13 cellular contexts compared by ENCODE assay signal in the genomic region with DNA sequence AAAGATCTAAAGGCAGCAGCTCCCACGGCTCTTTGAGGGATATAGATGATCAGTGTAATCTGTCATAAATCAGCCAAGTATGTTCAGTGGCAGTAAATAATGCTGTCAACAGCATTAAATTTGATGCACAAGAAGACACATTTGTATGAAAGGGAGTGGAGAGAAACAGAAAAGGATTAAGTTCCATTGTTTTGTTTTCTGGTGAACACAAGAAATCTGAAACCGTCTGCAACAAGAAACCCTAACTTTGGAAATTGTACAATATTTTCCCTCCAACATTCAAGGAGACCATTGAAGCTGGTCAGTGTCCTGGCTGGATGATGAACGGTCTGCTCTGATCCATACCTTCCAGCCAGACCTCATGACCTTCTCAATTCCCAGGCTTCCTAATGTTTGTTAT. TPM values are rescaled to one million over a fixed set of nuclear protein-coding genes. Genes with fewer than 3 reads are reported as not detected.
A peak's percentile ranks its signal among the peaks of the same experiment; 100 is the strongest.
DNase-seq lines count a peak whose midpoint lies in the region; ATAC-seq and TF ChIP-seq lines count a peak whose summit lies in the region.
"Had no signal": no experiment of that assay in that cellular context is flagged by ENCODE, and none has a peak within 500 bp of the region (broad histone marks: within the 10 kb centered on the region; RNA-seq: fewer than 3 reads in every experiment).

No MANE protein-coding gene starts in this region.

- H3K27me3 Mint-ChIP-seq in activated CD8-positive, alpha-beta T cell treated with anti-CD3 and anti-CD28 coated beads for 36 hours = no peaks in the 10 kb centered on the region
- H3K27me3 Mint-ChIP-seq in activated CD8-positive, alpha-beta T cell treated with anti-CD3 and anti-CD28 coated beads, Interleukin-2, amount 10 ng/mL, durations not matched to agents 7 days and 5 days (ENCODE audit: low read depth) = peaks cover 5% of the 10 kb centered on the region
- no peaks in the 10 kb centered on the region for H3K27me3 Mint-ChIP-seq in naive thymus-derived CD4-positive, alpha-beta T cell
- H3K27me3 Mint-ChIP-seq in type B pancreatic cell = peaks cover 4% of the 10 kb centered on the region

- H3K4me1 ChIP-seq in mammary epithelial cell (ENCODE audit: insufficient read depth, low read length) = peaks cover 43% of the 10 kb centered on the region
- peaks cover 7 to 34% of the 10 kb centered on the region in 2 donors for H3K4me1 ChIP-seq in naive thymus-derived CD4-positive, alpha-beta T cell (ENCODE audit: control insufficient read depth in 2 of 2, insufficient read depth in 2 of 2, low read length in 2 of 2)

- no peaks in the 10 kb centered on the region for H3K36me3 Mint-ChIP-seq in activated CD8-positive, alpha-beta T cell treated with anti-CD3 and anti-CD28 coated beads for 36 hours (ENCODE audit: low read depth)
- H3K36me3 Mint-ChIP-seq in activated CD8-positive, alpha-beta T cell treated with anti-CD3 and anti-CD28 coated beads, Interleukin-2, amount 10 ng/mL, durations not matched to agents 7 days and 5 days (ENCODE audit: low read depth) = no peaks in the 10 kb centered on the region
- no peaks in the 10 kb centered on the region for H3K36me3 Mint-ChIP-seq in naive thymus-derived CD4-positive, alpha-beta T cell
- peaks cover 4% of the 10 kb centered on the region for H3K36me3 Mint-ChIP-seq in type B pancreatic cell
- no peaks in the 10 kb centered on the region for H3K36me3 Mint-ChIP-seq in activated naive CD4-positive, alpha-beta T cell treated with anti-CD3 and anti-CD28 coated beads, Interleukin-2, amount 50 U/mL, for 72 hours

- H3K4me1 Mint-ChIP-seq in activated CD8-positive, alpha-beta T cell treated with anti-CD3 and anti-CD28 coated beads for 36 hours (ENCODE audit: low read depth) = peaks cover 32% of the 10 kb centered on the region
- peaks cover 24% of the 10 kb centered on the region for H3K4me1 Mint-ChIP-seq in activated CD8-positive, alpha-beta T cell treated with anti-CD3 and anti-CD28 coated beads, Interleukin-2, amount 10 ng/mL, durations not matched to agents 7 days and 5 days (ENCODE audit: low read depth)
- peaks cover 17 to 70% (median 64%) of the 10 kb centered on the region in 7 donors for H3K4me1 Mint-ChIP-seq in naive thymus-derived CD4-positive, alpha-beta T cell
- H3K4me1 Mint-ChIP-seq in type B pancreatic cell (ENCODE audit: unreplicated experiment) = peaks cover 34% of the 10 kb centered on the region

- dilution Hi-C loops in mammary epithelial cell (cut with HindIII; ENCODE audit: low sequenced_read_pairs) = no loop called here

- H3K9ac ChIP-seq in mammary epithelial cell (ENCODE audit: insufficient read depth, low read length) = no peak overlapping the region

- DNase-seq in activated CD8-positive, alpha-beta T cell treated with anti-CD3 and anti-CD28 coated beads for 36 hours = no peak
- no peak for DNase-seq in activated CD8-positive, alpha-beta T cell treated with anti-CD3 and anti-CD28 coated beads, Interleukin-2, amount 10 ng/mL, durations not matched to agents 7 days and 5 days
- DNase-seq in mammary epithelial cell (no peak), type B pancreatic cell (ENCODE audit: extremely low spot score, unreplicated experiment) (no peak), GM20000 (ENCODE audit: low spot score) (no peak), AG08395 (ENCODE audit: low spot score) (no peak)
- no peak for DNase-seq in naive thymus-derived CD4-positive, alpha-beta T cell
- no peak for DNase-seq in activated naive CD4-positive, alpha-beta T cell treated with anti-CD3 and anti-CD28 coated beads, Interleukin-2, amount 50 U/mL, for 72 hours (ENCODE audit: low spot score in 2 of 2)
- DNase-seq: effector memory CD4-positive, alpha-beta T cell; NCI-H1092; OCI-M1 had no signal

- no peak overlapping the region for H3K4me3 Mint-ChIP-seq in activated CD8-positive, alpha-beta T cell treated with anti-CD3 and anti-CD28 coated beads for 36 hours
- no peak overlapping the region for H3K4me3 Mint-ChIP-seq in activated CD8-positive, alpha-beta T cell treated with anti-CD3 and anti-CD28 coated beads, Interleukin-2, amount 10 ng/mL, durations not matched to agents 7 days and 5 days
- H3K4me3 Mint-ChIP-seq in naive thymus-derived CD4-positive, alpha-beta T cell = peak overlapping the region in 5 of 10 donors; percentile 75 to 92 (median 81)
- H3K4me3 Mint-ChIP-seq in type B pancreatic cell = peak overlapping the region; percentile 80

- no peak for ATAC-seq in activated CD8-positive, alpha-beta T cell treated with anti-CD3 and anti-CD28 coated beads for 36 hours
- no peak for ATAC-seq in activated CD8-positive, alpha-beta T cell treated with anti-CD3 and anti-CD28 coated beads, Interleukin-2, amount 10 ng/mL, durations not matched to agents 7 days and 5 days
- ATAC-seq in naive thymus-derived CD4-positive, alpha-beta T cell = no peak
- ATAC-seq in activated naive CD4-positive, alpha-beta T cell treated with anti-CD3 and anti-CD28 coated beads, Interleukin-2, amount 50 U/mL, for 72 hours = no peak

- WGBS in mammary epithelial cell (ENCODE audit: low coverage, missing lambda C conversion rate) = 94% methylated on average over 3 of the region's 3 CpGs

- H4K20me1 ChIP-seq in mammary epithelial cell (ENCODE audit: insufficient read depth, low read length) = no peaks in the 10 kb centered on the region

- H3K79me2 ChIP-seq in mammary epithelial cell (ENCODE audit: insufficient read depth, low read length) = no peaks in the 10 kb centered on the region

- CTCF ChIA-PET in activated CD8-positive, alpha-beta T cell treated with anti-CD3 and anti-CD28 coated beads for 36 hours (lab: Charles Lee) = interaction anchor here (1.0 to 5.6 kb wide), 5 partner anchors 22 to 166 kb away, joined by 3 to 27 read pairs (median 3); a partner anchor contains a TSS
- CTCF ChIA-PET in activated CD8-positive, alpha-beta T cell treated with anti-CD3 and anti-CD28 coated beads, Interleukin-2, amount 10 ng/mL, durations not matched to agents 7 days and 5 days (lab: Charles Lee) = interaction anchor here (0.7 to 5.5 kb wide), 7 partner anchors 27 to 168 kb away, joined by 3 to 45 read pairs (median 4); a partner anchor contains a TSS
- CTCF ChIA-PET in mammary epithelial cell (lab: Charles Lee; ENCODE audit: low non-redundant PET) = no interaction called here
- CTCF ChIA-PET in naive thymus-derived CD4-positive, alpha-beta T cell (lab: Charles Lee) = interaction anchor here (0.6 to 0.7 kb wide), 2 partner anchors 27 to 57 kb away, joined by 3 to 4 read pairs; no protein-coding TSS in a partner anchor

- H3K27ac ChIP-seq in mammary epithelial cell (ENCODE audit: insufficient read depth, low read depth, low read length) = peak overlapping the region; percentile 50
- peak overlapping the region; percentile 56 for H3K27ac ChIP-seq in naive thymus-derived CD4-positive, alpha-beta T cell (ENCODE audit: low read depth, low read length)

- TF ChIP-seq CTCF in activated CD8-positive, alpha-beta T cell treated with anti-CD3 and anti-CD28 coated beads for 36 hours (IDR thresholded peaks at IDR 0.05) = no peak
- TF ChIP-seq CTCF in mammary epithelial cell (conservative IDR thresholded peaks at IDR 0.05 in 1 of 2, IDR thresholded peaks at IDR 0.05 in 1 of 2; ENCODE audit: extremely low read depth in 1 of 2, insufficient read depth in 1 of 2, low read depth in 1 of 2, low read length in 2 of 2) (no peak), type B pancreatic cell (conservative IDR thresholded peaks at IDR 0.05) (no peak), GM20000 (IDR thresholded peaks at IDR 0.05; ENCODE audit: extremely low read depth, missing control alignments) (no peak)

- peak overlapping the region; percentile 85 for H3K27ac Mint-ChIP-seq in activated CD8-positive, alpha-beta T cell treated with anti-CD3 and anti-CD28 coated beads for 36 hours
- H3K27ac Mint-ChIP-seq in activated CD8-positive, alpha-beta T cell treated with anti-CD3 and anti-CD28 coated beads, Interleukin-2, amount 10 ng/mL, durations not matched to agents 7 days and 5 days = no peak overlapping the region
- H3K27ac Mint-ChIP-seq in naive thymus-derived CD4-positive, alpha-beta T cell = peak overlapping the region in 7 of 9 donors; percentile 16 to 95 (median 89)
- H3K27ac Mint-ChIP-seq in type B pancreatic cell = peak overlapping the region; percentile 98
- peak overlapping the region in 1 of 2 donors; percentile 78 for H3K27ac Mint-ChIP-seq in activated naive CD4-positive, alpha-beta T cell treated with anti-CD3 and anti-CD28 coated beads, Interleukin-2, amount 50 U/mL, for 72 hours

- H2AFZ ChIP-seq in mammary epithelial cell (ENCODE audit: low read depth, low read length) = peak overlapping the region; percentile 91

- H3K27me3 ChIP-seq in mammary epithelial cell (ENCODE audit: insufficient read depth, low read length) = no peaks in the 10 kb centered on the region
- H3K27me3 ChIP-seq in naive thymus-derived CD4-positive, alpha-beta T cell (ENCODE audit: control insufficient read depth in 2 of 2, insufficient read depth in 2 of 2, low read length in 2 of 2) = no peaks in the 10 kb centered on the region

- peak overlapping the region; percentile 73 for H3K4me2 ChIP-seq in mammary epithelial cell (ENCODE audit: insufficient read depth, low read depth, low read length)

- H3K36me3 ChIP-seq in mammary epithelial cell (ENCODE audit: insufficient read depth, low read length) = no peaks in the 10 kb centered on the region
- no peaks in the 10 kb centered on the region for H3K36me3 ChIP-seq in naive thymus-derived CD4-positive, alpha-beta T cell (ENCODE audit: control insufficient read depth in 2 of 3, insufficient read depth in 3 of 3, low read length in 3 of 3)

- no peak overlapping the region for H3K4me3 ChIP-seq in mammary epithelial cell (replicated peaks in 1 of 3; ENCODE audit: insufficient read depth in 1 of 3, low read depth in 2 of 3, low read length in 3 of 3)
- no peak overlapping the region for H3K4me3 ChIP-seq in naive thymus-derived CD4-positive, alpha-beta T cell (ENCODE audit: low read length)

- POLR2A ChIA-PET in activated CD8-positive, alpha-beta T cell treated with anti-CD3 and anti-CD28 coated beads for 36 hours (lab: Charles Lee) = no interaction called here
- POLR2A ChIA-PET in activated CD8-positive, alpha-beta T cell treated with anti-CD3 and anti-CD28 coated beads, Interleukin-2, amount 10 ng/mL, durations not matched to agents 7 days and 5 days (lab: Charles Lee) = interaction anchor here (1.5 kb wide), 1 partner anchor 398 kb away, joined by 6 read pairs; a partner anchor contains a TSS
- POLR2A ChIA-PET in naive thymus-derived CD4-positive, alpha-beta T cell (lab: Charles Lee) = interaction anchor here (0.5 to 1.9 kb wide), 4 partner anchors 11 to 397 kb away, joined by 3 to 6 read pairs (median 4); no protein-coding TSS in a partner anchor

- no TSS peak for BruUV-seq in mammary epithelial cell (replicated peaks; lab: Mats Ljungman, UMichigan)

- in situ Hi-C loops in mammary epithelial cell (cut with MboI; ENCODE audit: low sequenced_read_pairs in 2 of 2) = no loop called here

- H3K9me3 Mint-ChIP-seq in activated CD8-positive, alpha-beta T cell treated with anti-CD3 and anti-CD28 coated beads for 36 hours = no peaks in the 10 kb centered on the region
- no peaks in the 10 kb centered on the region for H3K9me3 Mint-ChIP-seq in activated CD8-positive, alpha-beta T cell treated with anti-CD3 and anti-CD28 coated beads, Interleukin-2, amount 10 ng/mL, durations not matched to agents 7 days and 5 days (ENCODE audit: insufficient read depth)
- H3K9me3 Mint-ChIP-seq in naive thymus-derived CD4-positive, alpha-beta T cell = no peaks in the 10 kb centered on the region
- peaks cover 14% of the 10 kb centered on the region for H3K9me3 Mint-ChIP-seq in type B pancreatic cell
- no peaks in the 10 kb centered on the region for H3K9me3 Mint-ChIP-seq in activated naive CD4-positive, alpha-beta T cell treated with anti-CD3 and anti-CD28 coated beads, Interleukin-2, amount 50 U/mL, for 72 hours
- H3K9me3 Mint-ChIP-seq: activated T-cell treated with anti-CD3 and anti-CD28 coated beads, Interleukin-2, amount 50 U/mL, for 72 hours had no signal

- intact Hi-C loops in activated CD8-positive, alpha-beta T cell treated with anti-CD3 and anti-CD28 coated beads for 36 hours (cut with micrococcal nuclease) = loop anchor here (2.0 kb wide), 1 partner anchor 57 kb away; no protein-coding TSS in a partner anchor
- intact Hi-C loops in mammary epithelial cell (cut with micrococcal nuclease) = no loop called here
- intact Hi-C loops in naive thymus-derived CD4-positive, alpha-beta T cell (cut with micrococcal nuclease) = loop anchor here (2.0 to 10.0 kb wide), 4 partner anchors 15 to 825 kb away; a partner anchor contains a TSS

- H3K9me3 ChIP-seq in mammary epithelial cell (replicated peaks; ENCODE audit: insufficient read depth, low read length) = no peaks in the 10 kb centered on the region
- H3K9me3 ChIP-seq in naive thymus-derived CD4-positive, alpha-beta T cell (ENCODE audit: control insufficient read depth in 2 of 3, low read length in 3 of 3) = no peaks in the 10 kb centered on the region

RNA-seq across cellular contexts. Expression of a gene that starts 27.6 kb away (rescaled TPM):
- total RNA-seq in activated CD8-positive, alpha-beta T cell treated with anti-CD3 and anti-CD28 coated beads for 36 hours = not detected
- total RNA-seq in activated CD8-positive, alpha-beta T cell treated with anti-CD3 and anti-CD28 coated beads, Interleukin-2, amount 10 ng/mL, durations not matched to agents 7 days and 5 days = not detected
- total RNA-seq in mammary epithelial cell = not detected
- polyA plus RNA-seq in mammary epithelial cell = not detected
- polyA minus RNA-seq in mammary epithelial cell = not detected
- under 1 TPM in 1 of 5 experiments, not detected in 4; 0.27 TPM for total RNA-seq in naive thymus-derived CD4-positive, alpha-beta T cell
- not detected for polyA plus RNA-seq in naive thymus-derived CD4-positive, alpha-beta T cell
- 0.43 and 1.8 TPM in 2 replicates for total RNA-seq in type B pancreatic cell (ENCODE audit: low replicate concordance)
- total RNA-seq in activated naive CD4-positive, alpha-beta T cell treated with anti-CD3 and anti-CD28 coated beads, Interleukin-2, amount 50 U/mL, for 72 hours = not detected
- total RNA-seq: A172; activated T-cell treated with anti-CD3 and anti-CD28 coated beads, Interleukin-2, amount 50 U/mL, for 72 hours had no signal
